In genomic region chr2:219160186-219161017, GRCh38 we compare ENCODE assay signal across 8 cellular contexts. TPM values are rescaled to one million over a fixed set of nuclear protein-coding genes. Genes with fewer than 3 reads are reported as not detected.
DNase-seq lines count a peak whose midpoint lies in the region; TF ChIP-seq lines count a peak whose summit lies in the region.

NHEJ1 (minus strand) TSS chr2:219160815; CDS start chr2:219158362, 2,453 bp downstream.

- H3K9me3 ChIP-seq in H9 (ENCODE audit: control insufficient read depth, low read depth, low read length) = no peaks in the 10 kb centered on the region
- H3K9me3 ChIP-seq in MG63 = no peaks in the 10 kb centered on the region

- WGBS in H9 (ENCODE audit: extremely low coverage, insufficient read length, low lambda C conversion rate) = no CpG with 5 or more reads among the region's 70 CpGs

- H3K4me2 ChIP-seq in H9 (ENCODE audit: insufficient read depth, insufficient read length, low read length) = peak within 1 kb of the TSS; percentile 86

- peaks cover 5% of the 10 kb centered on the region for H3K23me2 ChIP-seq in H9 (ENCODE audit: insufficient read length, low read depth, low read length, poor library complexity, severe bottlenecking)

- no peaks in the 10 kb centered on the region for H4K20me1 ChIP-seq in H9 (ENCODE audit: control insufficient read depth, insufficient read depth, insufficient read length)

- H3K18ac ChIP-seq in H9 (ENCODE audit: insufficient read length, low read depth, low read length) = peak within 1 kb of the TSS; percentile 95

- no peak within 1 kb of the TSS for H2BK15ac ChIP-seq in H9 (ENCODE audit: low read depth, low read length)

- no peak within 1 kb of the TSS for H2BK12ac ChIP-seq in H9 (ENCODE audit: insufficient read length, low read depth, low read length)

- no peak within 1 kb of the TSS for H3K27ac ChIP-seq in H9 (ENCODE audit: insufficient read length, low read depth, low read length)

- peak within 1 kb of the TSS; percentile 82 for H3K4me3 ChIP-seq in MG63

- H4K91ac ChIP-seq in H9 (ENCODE audit: insufficient read length, low read depth, low read length) = no peak within 1 kb of the TSS

- H3K23ac ChIP-seq in H9 (ENCODE audit: insufficient read length, low read depth, low read length) = no peak within 1 kb of the TSS

- no peaks in the 10 kb centered on the region for H3K79me1 ChIP-seq in H9 (ENCODE audit: insufficient read depth, low read depth, low read length, poor library complexity, severe bottlenecking)

- no peak within 1 kb of the TSS for H3T11ph ChIP-seq in H9 (ENCODE audit: low read length)

- peak within 1 kb of the TSS in 2 of 3 experiments; percentile 91 to 97; a peak in 5 of 7 replicates for H3K27ac Mint-ChIP-seq in H9

- peaks cover 18% of the 10 kb centered on the region for H3K27me3 Mint-ChIP-seq in H9 (ENCODE audit: low read depth)

- peak; percentile 100 for TF ChIP-seq CTCF in H9 (conservative IDR thresholded peaks at IDR 0.05)

- H3K56ac ChIP-seq in H9 (ENCODE audit: insufficient read length, low read depth, low read length) = no peak within 1 kb of the TSS

- H2BK120ac ChIP-seq in H9 (ENCODE audit: low read depth, low read length, poor library complexity, severe bottlenecking) = no peak within 1 kb of the TSS

- H3K14ac ChIP-seq in H9 (ENCODE audit: insufficient read depth, low read length) = peak within 1 kb of the TSS; percentile 93; the same call in 1 of the 2 replicates

- no peak within 1 kb of the TSS for H2BK20ac ChIP-seq in H9 (ENCODE audit: low read depth, low read length, poor library complexity, severe bottlenecking)

- H3K9me3 Mint-ChIP-seq in H9 = no peaks in the 10 kb centered on the region

- no peak within 1 kb of the TSS for H4K5ac ChIP-seq in H9 (ENCODE audit: insufficient read length, low read depth, low read length)

- H4K8ac ChIP-seq in H9 (replicated peaks; ENCODE audit: insufficient read length, low read depth, low read length) = no peak within 1 kb of the TSS

- no peak within 1 kb of the TSS for H2AK5ac ChIP-seq in H9 (ENCODE audit: insufficient read length, low read length)

- peaks cover 3 to 12% (median 8%) of the 10 kb centered on the region in 3 experiments; a peak in 6 of 7 replicates for H3K36me3 Mint-ChIP-seq in H9 (ENCODE audit: insufficient read depth in 1 of 3, low read depth in 3 of 3)

- peaks cover 15 to 22% of the 10 kb centered on the region in 2 experiments for H3K4me1 Mint-ChIP-seq in H9

- H3K27me3 ChIP-seq in H9 (ENCODE audit: insufficient read depth, low read length) = no peaks in the 10 kb centered on the region; the same call in 1 of the 2 replicates
- no peaks in the 10 kb centered on the region for H3K27me3 ChIP-seq in MG63

- H3K4me3 Mint-ChIP-seq in H9 = peak within 1 kb of the TSS; percentile 82 to 91

- H3K9ac ChIP-seq in H9 (ENCODE audit: extremely low read depth, insufficient read length, low read length) = peak within 1 kb of the TSS; percentile 74

- peaks cover 2% of the 10 kb centered on the region; the same call in 1 of the 2 replicates for H3K36me3 ChIP-seq in MG63

- H3K79me2 ChIP-seq in H9 (ENCODE audit: insufficient read depth, low read length) = no peaks in the 10 kb centered on the region

- H2AFZ ChIP-seq in H9 (ENCODE audit: low read length) = no peak within 1 kb of the TSS

- DNase-seq in GDM1 (lab: John Stamatoyannopoulos, UW) (peak; percentile 84), H9 (peak; percentile 97), MG63 (peak; percentile 93), SIG-M5 treated with dmso at 0.1 percent for 504 hours (lab: John Stamatoyannopoulos, UW; ENCODE audit: unreplicated experiment) (peak; percentile 84), foreskin melanocyte (peak; percentile 89), non-pigmented ciliary epithelial cell (ENCODE audit: low read depth) (peak; percentile 60), superior temporal gyrus (ENCODE audit: extremely low spot score) (peak; percentile 91)
- DNase-seq in activated gamma-delta T cell treated with anti-CD3 and anti-CD28 coated beads, Interleukin-2, amount 50 U/mL, for 16 hours (ENCODE audit: low read depth) = peak; percentile 89

- no peak within 1 kb of the TSS for H3K4ac ChIP-seq in H9 (ENCODE audit: low read depth, low read length)

- H3K4me1 ChIP-seq in H9 (ENCODE audit: insufficient read depth, low read length) = no peaks in the 10 kb centered on the region

- H2BK5ac ChIP-seq in H9 (ENCODE audit: insufficient read length, low read length) = no peak within 1 kb of the TSS

RNA-seq across cellular contexts. Expression of gene NHEJ1, which starts in this region (rescaled TPM):
- total RNA-seq in H9 (2021) = 19.7 and 20.8 TPM in 2 replicates
- 20.9 and 22.6 TPM in 2 replicates for total RNA-seq in MG63 (2014; rRNA removed; shearing (Covaris generic); ENCODE audit: low replicate concordance)
